ENCODE assay signal across 1 cellular context in genomic region chr15:76217029-76217866, GRCh38.
TF ChIP-seq lines count a peak whose summit lies in the region.

No MANE protein-coding gene starts in this region.

TF ChIP-seq in Ishikawa, 13 proteins besides CTCF, POLR2A, EP300 and RAD21 (continued from another document):
- TF ChIP-seq REST (IDR thresholded peaks at IDR 0.05; ENCODE audit: low read depth) (no peak), CREB1 (IDR thresholded peaks at IDR 0.05; ENCODE audit: low read depth) (no peak), CEBPB (IDR thresholded peaks at IDR 0.05) (0 out of 2 replicates have a peak, but pooled peaks have one; percentile 1)
